1 cellular context compared by ENCODE assay signal in the genomic region with DNA sequence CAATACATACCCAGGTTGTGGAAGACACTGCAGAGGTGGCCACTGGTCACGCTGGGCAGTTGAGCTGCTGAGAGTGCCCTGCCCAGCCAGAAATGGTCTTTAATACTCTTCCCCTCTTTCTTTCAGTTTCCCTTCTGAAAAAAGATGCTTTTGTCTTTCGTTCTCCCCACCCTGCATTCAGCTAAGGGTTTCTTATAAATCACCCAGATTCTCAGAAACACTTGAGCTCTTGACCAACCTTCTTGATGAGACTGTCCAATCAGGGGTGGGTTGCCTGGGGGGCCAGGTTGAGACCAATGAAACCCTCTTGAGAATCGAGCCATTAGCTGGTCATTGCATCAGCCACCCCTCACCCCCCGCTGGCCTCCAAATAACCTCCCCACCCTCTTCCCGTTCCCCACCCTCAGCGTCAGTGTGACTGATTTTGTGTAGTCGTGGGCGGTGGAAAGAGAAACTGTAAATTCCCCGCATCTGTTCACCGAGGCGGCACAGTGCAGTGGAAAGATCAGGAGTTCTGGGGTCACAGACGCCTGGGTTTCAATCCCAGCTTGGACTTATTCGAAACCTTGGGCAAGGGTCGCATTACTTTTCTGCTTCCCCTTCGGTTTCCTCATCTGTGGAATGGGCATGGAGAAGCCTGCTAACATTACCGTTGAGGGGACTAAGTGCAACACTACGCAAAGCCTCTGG.
TF ChIP-seq lines count a peak whose summit lies in the region.

No MANE protein-coding gene starts in this region.

TF ChIP-seq in GM12878, 131 proteins besides CTCF, POLR2A, EP300 and RAD21 (continues in another document):
- TF ChIP-seq JUNB (IDR thresholded peaks at IDR 0.05) (peak; percentile 51), SMC3 (IDR thresholded peaks at IDR 0.05; ENCODE audit: borderline replicate concordance, low read length) (no peak), PML (IDR thresholded peaks at IDR 0.05; ENCODE audit: low read length) (0 out of 2 replicates have a peak, but pooled peaks have one; percentile 70), EED (IDR thresholded peaks at IDR 0.05; ENCODE audit: low read depth) (peak; percentile 79), BHLHE40 (IDR thresholded peaks at IDR 0.05; ENCODE audit: borderline replicate concordance in 1 of 2, low read depth in 2 of 2, low read length in 1 of 2) (no peak; a peak in 2 of 4 replicates), IKZF1 (conservative IDR thresholded peaks at IDR 0.05) (no peak; the same call in 1 of the 2 replicates), CBX5 (IDR thresholded peaks at IDR 0.05; ENCODE audit: low read depth) (no peak), CHD4 (IDR thresholded peaks at IDR 0.05) (no peak), SMAD1 (IDR thresholded peaks at IDR 0.05; ENCODE audit: low read depth, partially characterized antibody) (no peak), KDM1A (IDR thresholded peaks at IDR 0.05; ENCODE audit: borderline replicate concordance) (no peak), BMI1 (IDR thresholded peaks at IDR 0.05; ENCODE audit: borderline replicate concordance) (no peak), NFXL1 (IDR thresholded peaks at IDR 0.05; ENCODE audit: borderline replicate concordance) (no peak), MTA2 (IDR thresholded peaks at IDR 0.05; ENCODE audit: low read depth) (peak; percentile 37; the same call in 1 of the 2 replicates), HDGF (IDR thresholded peaks at IDR 0.05) (no peak), SMAD5 (IDR thresholded peaks at IDR 0.05; ENCODE audit: low read depth) (0 out of 2 replicates have a peak, but pooled peaks have one; percentile 36), FOS (IDR thresholded peaks at IDR 0.05; ENCODE audit: borderline replicate concordance, extremely low read depth, insufficient read length) (no peak), IRF4 (IDR thresholded peaks at IDR 0.05; ENCODE audit: low read depth, low read length) (peak; percentile 76), DPF2 (IDR thresholded peaks at IDR 0.05) (no peak; the same call in 1 of the 2 replicates), ASH2L (IDR thresholded peaks at IDR 0.05; ENCODE audit: borderline replicate concordance, low read depth) (no peak), CHD1 (IDR thresholded peaks at IDR 0.05; ENCODE audit: low read depth, low read length) (no peak), NFYA (IDR thresholded peaks at IDR 0.05; ENCODE audit: borderline replicate concordance, low read depth, low read length) (no peak), SREBF2 (IDR thresholded peaks at IDR 0.05; ENCODE audit: low read length) (no peak), TCF7 (IDR thresholded peaks at IDR 0.05; ENCODE audit: borderline replicate concordance) (no peak), GABPA (IDR thresholded peaks at IDR 0.05; ENCODE audit: low read depth) (no peak), NRF1 (conservative IDR thresholded peaks at IDR 0.05; ENCODE audit: low read depth, low read length) (no peak), POLR2AphosphoS5 (IDR thresholded peaks at IDR 0.05; ENCODE audit: low read length) (peak; percentile 82), CBX3 (IDR thresholded peaks at IDR 0.05; ENCODE audit: borderline replicate concordance, low read depth) (no peak), RB1 (IDR thresholded peaks at IDR 0.05; ENCODE audit: borderline replicate concordance) (no peak), ZZZ3 (IDR thresholded peaks at IDR 0.05; ENCODE audit: control insufficient read depth, insufficient read length, low read depth) (no peak), SUZ12 (IDR thresholded peaks at IDR 0.05; ENCODE audit: unreplicated experiment) (no peak), MEF2A (IDR thresholded peaks at IDR 0.05; ENCODE audit: insufficient read depth, low read depth, low read length) (no peak), TCF3 (IDR thresholded peaks at IDR 0.05; ENCODE audit: borderline replicate concordance, insufficient read depth, low read depth, low read length) (peak; percentile 44; the same call in 1 of the 2 replicates), ZNF217 (IDR thresholded peaks at IDR 0.05) (no peak)
- TF ChIP-seq, protein P1, sequence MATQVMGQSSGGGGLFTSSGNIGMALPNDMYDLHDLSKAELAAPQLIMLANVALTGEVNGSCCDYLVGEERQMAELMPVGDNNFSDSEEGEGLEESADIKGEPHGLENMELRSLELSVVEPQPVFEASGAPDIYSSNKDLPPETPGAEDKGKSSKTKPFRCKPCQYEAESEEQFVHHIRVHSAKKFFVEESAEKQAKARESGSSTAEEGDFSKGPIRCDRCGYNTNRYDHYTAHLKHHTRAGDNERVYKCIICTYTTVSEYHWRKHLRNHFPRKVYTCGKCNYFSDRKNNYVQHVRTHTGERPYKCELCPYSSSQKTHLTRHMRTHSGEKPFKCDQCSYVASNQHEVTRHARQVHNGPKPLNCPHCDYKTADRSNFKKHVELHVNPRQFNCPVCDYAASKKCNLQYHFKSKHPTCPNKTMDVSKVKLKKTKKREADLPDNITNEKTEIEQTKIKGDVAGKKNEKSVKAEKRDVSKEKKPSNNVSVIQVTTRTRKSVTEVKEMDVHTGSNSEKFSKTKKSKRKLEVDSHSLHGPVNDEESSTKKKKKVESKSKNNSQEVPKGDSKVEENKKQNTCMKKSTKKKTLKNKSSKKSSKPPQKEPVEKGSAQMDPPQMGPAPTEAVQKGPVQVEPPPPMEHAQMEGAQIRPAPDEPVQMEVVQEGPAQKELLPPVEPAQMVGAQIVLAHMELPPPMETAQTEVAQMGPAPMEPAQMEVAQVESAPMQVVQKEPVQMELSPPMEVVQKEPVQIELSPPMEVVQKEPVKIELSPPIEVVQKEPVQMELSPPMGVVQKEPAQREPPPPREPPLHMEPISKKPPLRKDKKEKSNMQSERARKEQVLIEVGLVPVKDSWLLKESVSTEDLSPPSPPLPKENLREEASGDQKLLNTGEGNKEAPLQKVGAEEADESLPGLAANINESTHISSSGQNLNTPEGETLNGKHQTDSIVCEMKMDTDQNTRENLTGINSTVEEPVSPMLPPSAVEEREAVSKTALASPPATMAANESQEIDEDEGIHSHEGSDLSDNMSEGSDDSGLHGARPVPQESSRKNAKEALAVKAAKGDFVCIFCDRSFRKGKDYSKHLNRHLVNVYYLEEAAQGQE (IDR thresholded peaks at IDR 0.05; ENCODE audit: low read depth, low read length) = no peak
- TF ChIP-seq, protein P2, sequence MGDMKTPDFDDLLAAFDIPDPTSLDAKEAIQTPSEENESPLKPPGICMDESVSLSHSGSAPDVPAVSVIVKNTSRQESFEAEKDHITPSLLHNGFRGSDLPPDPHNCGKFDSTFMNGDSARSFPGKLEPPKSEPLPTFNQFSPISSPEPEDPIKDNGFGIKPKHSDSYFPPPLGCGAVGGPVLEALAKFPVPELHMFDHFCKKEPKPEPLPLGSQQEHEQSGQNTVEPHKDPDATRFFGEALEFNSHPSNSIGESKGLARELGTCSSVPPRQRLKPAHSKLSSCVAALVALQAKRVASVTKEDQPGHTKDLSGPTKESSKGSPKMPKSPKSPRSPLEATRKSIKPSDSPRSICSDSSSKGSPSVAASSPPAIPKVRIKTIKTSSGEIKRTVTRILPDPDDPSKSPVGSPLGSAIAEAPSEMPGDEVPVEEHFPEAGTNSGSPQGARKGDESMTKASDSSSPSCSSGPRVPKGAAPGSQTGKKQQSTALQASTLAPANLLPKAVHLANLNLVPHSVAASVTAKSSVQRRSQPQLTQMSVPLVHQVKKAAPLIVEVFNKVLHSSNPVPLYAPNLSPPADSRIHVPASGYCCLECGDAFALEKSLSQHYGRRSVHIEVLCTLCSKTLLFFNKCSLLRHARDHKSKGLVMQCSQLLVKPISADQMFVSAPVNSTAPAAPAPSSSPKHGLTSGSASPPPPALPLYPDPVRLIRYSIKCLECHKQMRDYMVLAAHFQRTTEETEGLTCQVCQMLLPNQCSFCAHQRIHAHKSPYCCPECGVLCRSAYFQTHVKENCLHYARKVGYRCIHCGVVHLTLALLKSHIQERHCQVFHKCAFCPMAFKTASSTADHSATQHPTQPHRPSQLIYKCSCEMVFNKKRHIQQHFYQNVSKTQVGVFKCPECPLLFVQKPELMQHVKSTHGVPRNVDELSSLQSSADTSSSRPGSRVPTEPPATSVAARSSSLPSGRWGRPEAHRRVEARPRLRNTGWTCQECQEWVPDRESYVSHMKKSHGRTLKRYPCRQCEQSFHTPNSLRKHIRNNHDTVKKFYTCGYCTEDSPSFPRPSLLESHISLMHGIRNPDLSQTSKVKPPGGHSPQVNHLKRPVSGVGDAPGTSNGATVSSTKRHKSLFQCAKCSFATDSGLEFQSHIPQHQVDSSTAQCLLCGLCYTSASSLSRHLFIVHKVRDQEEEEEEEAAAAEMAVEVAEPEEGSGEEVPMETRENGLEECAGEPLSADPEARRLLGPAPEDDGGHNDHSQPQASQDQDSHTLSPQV (IDR thresholded peaks at IDR 0.05) = no peak
- TF ChIP-seq, protein P3, sequence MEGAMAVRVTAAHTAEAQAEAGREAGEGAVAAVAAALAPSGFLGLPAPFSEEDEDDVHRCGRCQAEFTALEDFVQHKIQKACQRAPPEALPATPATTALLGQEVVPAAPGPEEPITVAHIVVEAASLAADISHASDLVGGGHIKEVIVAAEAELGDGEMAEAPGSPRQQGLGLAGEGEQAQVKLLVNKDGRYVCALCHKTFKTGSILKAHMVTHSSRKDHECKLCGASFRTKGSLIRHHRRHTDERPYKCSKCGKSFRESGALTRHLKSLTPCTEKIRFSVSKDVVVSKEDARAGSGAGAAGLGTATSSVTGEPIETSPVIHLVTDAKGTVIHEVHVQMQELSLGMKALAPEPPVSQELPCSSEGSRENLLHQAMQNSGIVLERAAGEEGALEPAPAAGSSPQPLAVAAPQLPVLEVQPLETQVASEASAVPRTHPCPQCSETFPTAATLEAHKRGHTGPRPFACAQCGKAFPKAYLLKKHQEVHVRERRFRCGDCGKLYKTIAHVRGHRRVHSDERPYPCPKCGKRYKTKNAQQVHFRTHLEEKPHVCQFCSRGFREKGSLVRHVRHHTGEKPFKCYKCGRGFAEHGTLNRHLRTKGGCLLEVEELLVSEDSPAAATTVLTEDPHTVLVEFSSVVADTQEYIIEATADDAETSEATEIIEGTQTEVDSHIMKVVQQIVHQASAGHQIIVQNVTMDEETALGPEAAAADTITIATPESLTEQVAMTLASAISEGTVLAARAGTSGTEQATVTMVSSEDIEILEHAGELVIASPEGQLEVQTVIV (IDR thresholded peaks at IDR 0.05; ENCODE audit: borderline replicate concordance, partially characterized antibody) = no peak
- TF ChIP-seq, protein P4, sequence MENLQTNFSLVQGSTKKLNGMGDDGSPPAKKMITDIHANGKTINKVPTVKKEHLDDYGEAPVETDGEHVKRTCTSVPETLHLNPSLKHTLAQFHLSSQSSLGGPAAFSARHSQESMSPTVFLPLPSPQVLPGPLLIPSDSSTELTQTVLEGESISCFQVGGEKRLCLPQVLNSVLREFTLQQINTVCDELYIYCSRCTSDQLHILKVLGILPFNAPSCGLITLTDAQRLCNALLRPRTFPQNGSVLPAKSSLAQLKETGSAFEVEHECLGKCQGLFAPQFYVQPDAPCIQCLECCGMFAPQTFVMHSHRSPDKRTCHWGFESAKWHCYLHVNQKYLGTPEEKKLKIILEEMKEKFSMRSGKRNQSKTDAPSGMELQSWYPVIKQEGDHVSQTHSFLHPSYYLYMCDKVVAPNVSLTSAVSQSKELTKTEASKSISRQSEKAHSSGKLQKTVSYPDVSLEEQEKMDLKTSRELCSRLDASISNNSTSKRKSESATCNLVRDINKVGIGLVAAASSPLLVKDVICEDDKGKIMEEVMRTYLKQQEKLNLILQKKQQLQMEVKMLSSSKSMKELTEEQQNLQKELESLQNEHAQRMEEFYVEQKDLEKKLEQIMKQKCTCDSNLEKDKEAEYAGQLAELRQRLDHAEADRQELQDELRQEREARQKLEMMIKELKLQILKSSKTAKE (IDR thresholded peaks at IDR 0.05; ENCODE audit: low read depth, poor library complexity, severe bottlenecking) = peak; percentile 74
- TF ChIP-seq, protein P5, sequence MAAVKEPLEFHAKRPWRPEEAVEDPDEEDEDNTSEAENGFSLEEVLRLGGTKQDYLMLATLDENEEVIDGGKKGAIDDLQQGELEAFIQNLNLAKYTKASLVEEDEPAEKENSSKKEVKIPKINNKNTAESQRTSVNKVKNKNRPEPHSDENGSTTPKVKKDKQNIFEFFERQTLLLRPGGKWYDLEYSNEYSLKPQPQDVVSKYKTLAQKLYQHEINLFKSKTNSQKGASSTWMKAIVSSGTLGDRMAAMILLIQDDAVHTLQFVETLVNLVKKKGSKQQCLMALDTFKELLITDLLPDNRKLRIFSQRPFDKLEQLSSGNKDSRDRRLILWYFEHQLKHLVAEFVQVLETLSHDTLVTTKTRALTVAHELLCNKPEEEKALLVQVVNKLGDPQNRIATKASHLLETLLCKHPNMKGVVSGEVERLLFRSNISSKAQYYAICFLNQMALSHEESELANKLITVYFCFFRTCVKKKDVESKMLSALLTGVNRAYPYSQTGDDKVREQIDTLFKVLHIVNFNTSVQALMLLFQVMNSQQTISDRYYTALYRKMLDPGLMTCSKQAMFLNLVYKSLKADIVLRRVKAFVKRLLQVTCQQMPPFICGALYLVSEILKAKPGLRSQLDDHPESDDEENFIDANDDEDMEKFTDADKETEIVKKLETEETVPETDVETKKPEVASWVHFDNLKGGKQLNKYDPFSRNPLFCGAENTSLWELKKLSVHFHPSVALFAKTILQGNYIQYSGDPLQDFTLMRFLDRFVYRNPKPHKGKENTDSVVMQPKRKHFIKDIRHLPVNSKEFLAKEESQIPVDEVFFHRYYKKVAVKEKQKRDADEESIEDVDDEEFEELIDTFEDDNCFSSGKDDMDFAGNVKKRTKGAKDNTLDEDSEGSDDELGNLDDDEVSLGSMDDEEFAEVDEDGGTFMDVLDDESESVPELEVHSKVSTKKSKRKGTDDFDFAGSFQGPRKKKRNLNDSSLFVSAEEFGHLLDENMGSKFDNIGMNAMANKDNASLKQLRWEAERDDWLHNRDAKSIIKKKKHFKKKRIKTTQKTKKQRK (IDR thresholded peaks at IDR 0.05; ENCODE audit: low read depth, low read length) = no peak
- TF ChIP-seq, protein P6, sequence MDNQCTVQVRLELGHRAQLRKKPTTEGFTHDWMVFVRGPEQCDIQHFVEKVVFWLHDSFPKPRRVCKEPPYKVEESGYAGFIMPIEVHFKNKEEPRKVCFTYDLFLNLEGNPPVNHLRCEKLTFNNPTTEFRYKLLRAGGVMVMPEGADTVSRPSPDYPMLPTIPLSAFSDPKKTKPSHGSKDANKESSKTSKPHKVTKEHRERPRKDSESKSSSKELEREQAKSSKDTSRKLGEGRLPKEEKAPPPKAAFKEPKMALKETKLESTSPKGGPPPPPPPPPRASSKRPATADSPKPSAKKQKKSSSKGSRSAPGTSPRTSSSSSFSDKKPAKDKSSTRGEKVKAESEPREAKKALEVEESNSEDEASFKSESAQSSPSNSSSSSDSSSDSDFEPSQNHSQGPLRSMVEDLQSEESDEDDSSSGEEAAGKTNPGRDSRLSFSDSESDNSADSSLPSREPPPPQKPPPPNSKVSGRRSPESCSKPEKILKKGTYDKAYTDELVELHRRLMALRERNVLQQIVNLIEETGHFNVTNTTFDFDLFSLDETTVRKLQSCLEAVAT (IDR thresholded peaks at IDR 0.05) = no peak
- TF ChIP-seq, protein P7, sequence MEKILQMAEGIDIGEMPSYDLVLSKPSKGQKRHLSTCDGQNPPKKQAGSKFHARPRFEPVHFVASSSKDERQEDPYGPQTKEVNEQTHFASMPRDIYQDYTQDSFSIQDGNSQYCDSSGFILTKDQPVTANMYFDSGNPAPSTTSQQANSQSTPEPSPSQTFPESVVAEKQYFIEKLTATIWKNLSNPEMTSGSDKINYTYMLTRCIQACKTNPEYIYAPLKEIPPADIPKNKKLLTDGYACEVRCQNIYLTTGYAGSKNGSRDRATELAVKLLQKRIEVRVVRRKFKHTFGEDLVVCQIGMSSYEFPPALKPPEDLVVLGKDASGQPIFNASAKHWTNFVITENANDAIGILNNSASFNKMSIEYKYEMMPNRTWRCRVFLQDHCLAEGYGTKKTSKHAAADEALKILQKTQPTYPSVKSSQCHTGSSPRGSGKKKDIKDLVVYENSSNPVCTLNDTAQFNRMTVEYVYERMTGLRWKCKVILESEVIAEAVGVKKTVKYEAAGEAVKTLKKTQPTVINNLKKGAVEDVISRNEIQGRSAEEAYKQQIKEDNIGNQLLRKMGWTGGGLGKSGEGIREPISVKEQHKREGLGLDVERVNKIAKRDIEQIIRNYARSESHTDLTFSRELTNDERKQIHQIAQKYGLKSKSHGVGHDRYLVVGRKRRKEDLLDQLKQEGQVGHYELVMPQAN (conservative IDR thresholded peaks at IDR 0.05) = no peak; the same call in 1 of the 2 replicates
